9 cellular contexts compared by ENCODE assay signal in genomic region chr13:33286143-33286542, GRCh38. TPM values are rescaled to one million over a fixed set of nuclear protein-coding genes. Genes with fewer than 3 reads are reported as not detected.
DNase-seq lines count a peak whose midpoint lies in the region; ATAC-seq and TF ChIP-seq lines count a peak whose summit lies in the region.
"Had no signal": no experiment of that assay in that cellular context is flagged by ENCODE, and none has a peak within 500 bp of the region (broad histone marks: within the 10 kb centered on the region; RNA-seq: fewer than 3 reads in every experiment).

No MANE protein-coding gene starts in this region.

- H3K4me1 Mint-ChIP-seq in T-helper 1 cell treated with Interleukin-12 subunit alpha and Interleukin-12 subunit beta and Interleukin-4 antibody, amounts not matched to agents 30 μg/mL and 1 μg/mL, for 36 hours (ENCODE audit: low read depth): peaks cover 17% of the 10 kb centered on the region

- TF ChIP-seq CTCF in ascending aorta (IDR thresholded peaks at IDR 0.05): no peak

- H3K4me1 ChIP-seq in ascending aorta: peaks cover 9 to 22% of the 10 kb centered on the region in 2 donors

- no peaks in the 10 kb centered on the region for H3K36me3 ChIP-seq in ascending aorta

- no peak overlapping the region for H3K27ac Mint-ChIP-seq in T-helper 1 cell treated with Interleukin-12 subunit alpha and Interleukin-12 subunit beta and Interleukin-4 antibody, amounts not matched to agents 30 μg/mL and 1 μg/mL, for 36 hours

- DNase-seq in T-helper 1 cell: no peak
- no peak for DNase-seq in ascending aorta (ENCODE audit: low spot score in 2 of 2)
- no peak for DNase-seq in left colon
- no peak for DNase-seq in substantia nigra (lab: John Stamatoyannopoulos, UW)
- DNase-seq in posterior vena cava (ENCODE audit: low spot score): no peak
- no peak for DNase-seq in NCI-H2081 treated with DMSO at 0.1 percent for 48 hours (lab: John Stamatoyannopoulos, UW)
- no peak for DNase-seq in NCI-H128 (lab: John Stamatoyannopoulos, UW; ENCODE audit: unreplicated experiment)
- DNase-seq: activated CD4-positive, alpha-beta T cell treated with anti-CD3 and anti-CD28 coated beads, Interleukin-2, amount 50 U/mL, for 4 hours had no signal

- intact Hi-C loops in ascending aorta (cut with DNase I): loop anchor here (2.0 to 5.0 kb wide), 3 partner anchors 65 to 201 kb away; no protein-coding TSS in a partner anchor
- intact Hi-C loops in left colon (cut with DNase I, micrococcal nuclease): loop anchor here in 1 of 2 donors (10.0 kb wide), 1 partner anchor 249 kb away; no protein-coding TSS in a partner anchor
- intact Hi-C loops in posterior vena cava (cut with DNase I): loop anchor here in 1 of 2 donors (10.0 kb wide), 1 partner anchor 51 kb away; no protein-coding TSS in a partner anchor

- H3K27me3 Mint-ChIP-seq in T-helper 1 cell treated with Interleukin-12 subunit alpha and Interleukin-12 subunit beta and Interleukin-4 antibody, amounts not matched to agents 30 μg/mL and 1 μg/mL, for 36 hours (ENCODE audit: low read depth): peaks cover 55% of the 10 kb centered on the region

- no peaks in the 10 kb centered on the region for H3K36me3 Mint-ChIP-seq in T-helper 1 cell treated with Interleukin-12 subunit alpha and Interleukin-12 subunit beta and Interleukin-4 antibody, amounts not matched to agents 30 μg/mL and 1 μg/mL, for 36 hours (ENCODE audit: low read depth)

- H3K4me3 ChIP-seq in ascending aorta: peak overlapping the region; percentile 73 to 94

- H3K27ac ChIP-seq in ascending aorta (peak overlapping the region; percentile 88 to 97), substantia nigra (ENCODE audit: low read depth, low read length, poor library complexity, severe bottlenecking) (peak overlapping the region; percentile 87)

- H3K9me3 Mint-ChIP-seq in T-helper 1 cell treated with Interleukin-12 subunit alpha and Interleukin-12 subunit beta and Interleukin-4 antibody, amounts not matched to agents 30 μg/mL and 1 μg/mL, for 36 hours: no peaks in the 10 kb centered on the region

- ATAC-seq in left colon: peak; percentile 44

- no peaks in the 10 kb centered on the region for H3K27me3 ChIP-seq in ascending aorta

- H3K4me3 Mint-ChIP-seq in T-helper 1 cell treated with Interleukin-12 subunit alpha and Interleukin-12 subunit beta and Interleukin-4 antibody, amounts not matched to agents 30 μg/mL and 1 μg/mL, for 36 hours: peak overlapping the region; percentile 85

- H3K9me3 ChIP-seq in ascending aorta: no peaks in the 10 kb centered on the region

RNA-seq across cellular contexts. Expression of gene STARD13, which starts 0.6 kb away (rescaled TPM):
- total RNA-seq in ascending aorta: 34.6 TPM
- total RNA-seq in left colon: 10 to 100 TPM; 28.7 to 32.9 TPM
- 10 to 100 TPM; 34.2 to 36.0 TPM for total RNA-seq in posterior vena cava
